ENCODE assay signal across 17 cellular contexts in genomic region chr12:25592725-25593495, GRCh38. TPM values are rescaled to one million over a fixed set of nuclear protein-coding genes. Genes with fewer than 3 reads are reported as not detected.
"Had no signal": no experiment of that assay in that cellular context is flagged by ENCODE, and none has a peak within 500 bp of the region (broad histone marks: within the 10 kb centered on the region; RNA-seq: fewer than 3 reads in every experiment).

No MANE protein-coding gene starts in this region.

- H3K4me1 ChIP-seq: adrenal gland, colonic mucosa, gastrocnemius medialis, heart right ventricle, left ventricle myocardium inferior, upper lobe of left lung had no signal

- H3K27ac ChIP-seq: adrenal gland, colonic mucosa, gastrocnemius medialis, heart right ventricle, left ventricle myocardium inferior, upper lobe of left lung had no signal

- H3K9me3 ChIP-seq: adrenal gland, colonic mucosa, gastrocnemius medialis, left ventricle myocardium inferior had no signal

- H3K27me3 ChIP-seq: adrenal gland, colonic mucosa, gastrocnemius medialis, heart right ventricle, upper lobe of left lung had no signal

- ATAC-seq: activated CD8-positive, alpha-beta T cell treated with anti-CD3 and anti-CD28 coated beads for 36 hours; gastrocnemius medialis; heart right ventricle had no signal

- H3K4me3 ChIP-seq: adrenal gland, colonic mucosa, gastrocnemius medialis, heart right ventricle, left ventricle myocardium inferior, upper lobe of left lung had no signal

- DNase-seq: activated CD4-positive, alpha-beta T cell treated with anti-CD3 and anti-CD28 coated beads for 1 hour; activated CD8-positive, alpha-beta memory T cell treated with anti-CD3 and anti-CD28 coated beads, Interleukin-2, amount 50 U/mL, for 4 hours; activated CD8-positive, alpha-beta T cell treated with anti-CD3 and anti-CD28 coated beads for 36 hours; activated naive CD4-positive, alpha-beta T cell treated with anti-CD3 and anti-CD28 coated beads for 36 hours; adrenal gland; colonic mucosa; effector CD4-positive, alpha-beta T cell; gastrocnemius medialis; heart right ventricle; islet precursor cell; left ventricle myocardium inferior; nephron progenitor cell; stimulated activated CD4-positive, alpha-beta T cell treated with anti-CD3 and anti-CD28 coated beads, Interleukin-12 subunit alpha, Interleukin-12 subunit beta, amount 100 ng/mL, for 4 hours; stimulated activated naive CD4-positive, alpha-beta T cell treated with Interleukin-2 at 50 U/mL for 16 hours; upper lobe of left lung had no signal

- H3K36me3 ChIP-seq: adrenal gland, colonic mucosa, gastrocnemius medialis, heart right ventricle, left ventricle myocardium inferior, upper lobe of left lung had no signal

RNA-seq across cellular contexts. Expression of gene LMNTD1, which starts 39.8 kb away (rescaled TPM):
- total RNA-seq: activated CD8-positive, alpha-beta T cell treated with anti-CD3 and anti-CD28 coated beads for 36 hours; activated naive CD4-positive, alpha-beta T cell treated with anti-CD3 and anti-CD28 coated beads for 36 hours; colonic mucosa; fibroblast of lung; gastrocnemius medialis; heart right ventricle; left ventricle myocardium inferior; osteocyte had no signal
- polyA plus RNA-seq: fibroblast of lung, heart right ventricle had no signal
